In the genomic region with DNA sequence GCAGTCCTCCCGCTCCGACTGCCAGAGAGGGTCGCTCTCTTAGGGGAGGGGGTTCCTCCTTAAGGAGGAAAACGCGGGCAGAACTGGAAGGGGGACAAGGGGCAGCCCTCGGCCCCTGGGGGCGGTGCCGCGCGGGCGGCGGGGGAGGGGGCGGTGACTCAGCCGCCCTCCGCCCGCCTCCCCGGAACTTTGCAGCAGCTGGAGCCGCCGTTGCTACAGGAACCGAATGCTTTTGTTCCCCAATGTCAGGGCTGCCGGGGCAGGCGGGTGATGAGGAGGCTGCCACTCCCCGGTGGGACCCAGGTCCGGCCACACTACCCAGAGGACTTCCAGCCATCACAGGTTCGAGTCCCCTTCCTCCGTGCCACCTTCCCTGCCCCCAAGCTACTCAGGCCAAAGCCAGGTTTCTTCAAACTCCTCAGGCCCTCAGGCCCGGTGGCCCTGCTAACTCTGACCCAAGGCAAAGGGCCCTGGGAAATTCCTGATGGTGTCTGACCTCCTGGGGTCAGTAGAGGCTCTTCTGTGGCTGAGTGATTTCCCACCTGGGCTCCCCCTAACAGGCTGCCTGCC, we compare ENCODE assay signal across 8 cellular contexts. TPM values are rescaled to one million over a fixed set of nuclear protein-coding genes. Genes with fewer than 3 reads are reported as not detected.
DNase-seq lines count a peak whose midpoint lies in the region; ATAC-seq and TF ChIP-seq lines count a peak whose summit lies in the region.

No MANE protein-coding gene starts in this region.

- H3K4me3 Mint-ChIP-seq in chondrocyte (ENCODE audit: unreplicated experiment): peak overlapping the region; percentile 64

- H3K27me3 Mint-ChIP-seq in chondrocyte (ENCODE audit: low read depth): no peaks in the 10 kb centered on the region

- intact Hi-C loops in left colon (cut with DNase I, micrococcal nuclease): no loop called here

- peak; percentile 24 for TF ChIP-seq CTCF in chondrocyte (IDR thresholded peaks at IDR 0.05)

- ATAC-seq in left colon (peak; percentile 21), GM21529 (IDR thresholded peaks at IDR 0.05; ENCODE audit: unreplicated experiment) (no peak)

- no peaks in the 10 kb centered on the region for H3K9me3 Mint-ChIP-seq in chondrocyte (ENCODE audit: low read depth)

- no peaks in the 10 kb centered on the region for H3K36me3 Mint-ChIP-seq in chondrocyte (ENCODE audit: low read depth)

- H3K4me1 Mint-ChIP-seq in chondrocyte (ENCODE audit: low read depth): peaks cover 31% of the 10 kb centered on the region

- peak; percentile 75 for DNase-seq in EL
- peak; percentile 50 for DNase-seq in NCI-H128 (lab: John Stamatoyannopoulos, UW; ENCODE audit: unreplicated experiment)
- DNase-seq in activated CD4-positive, alpha-beta T cell treated with anti-CD3 and anti-CD28 coated beads for 1 hour: peak; percentile 56
- no peak for DNase-seq in chondrocyte (ENCODE audit: low spot score)
- DNase-seq in left colon: peak; percentile 61 to 63
- DNase-seq in stimulated activated CD4-positive, alpha-beta T cell treated with anti-CD3 and anti-CD28 coated beads, Interleukin-4, amount 100 ng/mL, for 1 hour: peak; percentile 65
- no peak for DNase-seq in LoVo (ENCODE audit: low spot score)

- no peak overlapping the region for H3K27ac Mint-ChIP-seq in chondrocyte (ENCODE audit: unreplicated experiment)

RNA-seq across cellular contexts. Expression of a gene that starts 3.2 kb away (rescaled TPM):
- total RNA-seq in chondrocyte (11.9 to 20.4 TPM (median 12.2 TPM) in 3 replicates), left colon (under 1 TPM; 0.79 to 0.89 TPM)

RNA-seq across cellular contexts. Expression of a gene that starts 54.8 kb away (rescaled TPM):
- total RNA-seq in chondrocyte (0.46 to 7.3 TPM (median 5.2 TPM) in 3 replicates), left colon (under 1 TPM; 0.45 to 0.79 TPM)

RNA-seq across cellular contexts. Expression of a gene that starts 57.2 kb away (rescaled TPM):
- total RNA-seq in chondrocyte: 230 to 272 TPM (median 262 TPM) in 3 replicates
- 10 to 100 TPM; 15.7 to 23.3 TPM for total RNA-seq in left colon

Comparison
In these comparisons a context has a peak if more than half of its experiments do, and no peak if none do; other contexts are left out.
1. DNase-seq: peak in EL (single experiment), NCI-H128 (single experiment), activated CD4-positive, alpha-beta T cell treated with anti-CD3 and anti-CD28 coated beads for 1 hour (single experiment), left colon (2 of 2) and stimulated activated CD4-positive, alpha-beta T cell treated with anti-CD3 and anti-CD28 coated beads, Interleukin-4, amount 100 ng/mL, for 1 hour (single experiment); none in chondrocyte (single experiment) and LoVo (single experiment).